Comparison of ENCODE assay signal across 29 cellular contexts in the genomic region with DNA sequence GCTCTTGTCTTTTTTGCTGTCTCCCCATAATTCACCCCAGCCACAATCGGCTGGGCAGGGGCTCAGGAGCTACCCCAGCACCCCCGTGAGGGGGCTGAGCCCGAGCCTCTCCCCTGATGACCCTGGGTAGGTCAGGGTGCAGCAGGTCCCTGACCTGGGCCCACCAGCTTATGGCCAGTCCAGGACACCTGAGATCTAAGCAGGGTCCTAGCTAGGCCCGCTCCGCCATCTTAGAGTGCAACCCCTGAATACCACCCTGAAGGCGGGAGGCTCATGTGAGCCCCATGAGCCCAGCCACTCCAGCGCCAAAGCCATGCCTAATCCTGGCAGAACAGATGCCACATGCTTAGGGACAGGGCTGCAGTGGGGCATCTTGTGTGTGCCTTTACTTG.
"Had no signal": no experiment of that assay in that cellular context is flagged by ENCODE, and none has a peak within 500 bp of the region (broad histone marks: within the 10 kb centered on the region; RNA-seq: fewer than 3 reads in every experiment).

No MANE protein-coding gene starts in this region.

- H3K27me3 Mint-ChIP-seq: activated B cell treated with CpG ODN at 0.5 μM for 24 hours; activated CD4-positive, alpha-beta T cell treated with anti-CD3 and anti-CD28 coated beads for 36 hours; activated naive CD8-positive, alpha-beta T cell treated with anti-CD3 and anti-CD28 coated beads, Interleukin-2, amount 50 U/mL, for 24 hours; effector memory CD8-positive, alpha-beta T cell; natural killer cell treated with Interleukin-12 subunit alpha and Interleukin-12 subunit beta and Interleukin-15 and Interleukin-18, amount 100 ng/mL, for 72 hours had no signal

- DNase-seq: activated B cell treated with CpG ODN at 0.5 μM for 24 hours; activated CD4-positive, alpha-beta T cell treated with anti-CD3 and anti-CD28 coated beads for 36 hours; activated CD4-positive, alpha-beta T cell treated with anti-CD3 and anti-CD28 coated beads, Interleukin-2, amount 50 U/mL, for 4 hours; activated effector memory CD4-positive, alpha-beta T cell treated with Interleukin-2 at 50 U/mL for 16 hours; activated naive CD4-positive, alpha-beta T cell treated with anti-CD3 and anti-CD28 coated beads for 36 hours; activated naive CD8-positive, alpha-beta T cell treated with anti-CD3 and anti-CD28 coated beads, Interleukin-2, amount 50 U/mL, for 24 hours; activated T-cell treated with anti-CD3 and anti-CD28 coated beads, Interleukin-2, amount 50 U/mL, for 48 hours; anterior cingulate cortex; body of pancreas; central memory CD4-positive, alpha-beta T cell; dermis blood vessel endothelial cell; effector memory CD8-positive, alpha-beta T cell; glutamatergic neuron; kidney glomerular epithelial cell; left lung; mammary epithelial cell; midbrain; retina; spleen; stimulated activated CD4-positive, alpha-beta T cell treated with anti-CD3 and anti-CD28 coated beads, Interleukin-4, amount 100 ng/mL, for 24 hours; stimulated activated naive CD4-positive, alpha-beta T cell treated with Interleukin-2 at 50 U/mL for 16 hours; substantia nigra; T1000; thyroid gland had no signal

- H3K79me2 ChIP-seq: hepatocyte had no signal

- H3K4me2 ChIP-seq: hepatocyte had no signal

- H3K27ac ChIP-seq: body of pancreas, esophagus muscularis mucosa, hepatocyte, left lung, spleen, thyroid gland had no signal

- H3K4me3 Mint-ChIP-seq: activated B cell treated with CpG ODN at 0.5 μM for 24 hours; activated CD4-positive, alpha-beta T cell treated with anti-CD3 and anti-CD28 coated beads for 36 hours; activated naive CD4-positive, alpha-beta T cell treated with anti-CD3 and anti-CD28 coated beads for 36 hours; activated naive CD8-positive, alpha-beta T cell treated with anti-CD3 and anti-CD28 coated beads, Interleukin-2, amount 50 U/mL, for 24 hours; effector memory CD8-positive, alpha-beta T cell; natural killer cell treated with Interleukin-12 subunit alpha and Interleukin-12 subunit beta and Interleukin-15 and Interleukin-18, amount 100 ng/mL, for 72 hours; T-helper 1 cell treated with Interleukin-12 subunit alpha and Interleukin-12 subunit beta and Interleukin-4 antibody, amounts not matched to agents 30 μg/mL and 1 μg/mL, for 36 hours had no signal

- H3K9me3 ChIP-seq: body of pancreas, esophagus muscularis mucosa, left lung, spleen, thyroid gland had no signal

- H3K4me3 ChIP-seq: body of pancreas, esophagus muscularis mucosa, hepatocyte, left lung, spleen, thyroid gland had no signal

- H3K27ac Mint-ChIP-seq: activated B cell treated with CpG ODN at 0.5 μM for 24 hours; activated CD4-positive, alpha-beta T cell treated with anti-CD3 and anti-CD28 coated beads for 36 hours; activated naive CD4-positive, alpha-beta T cell treated with anti-CD3 and anti-CD28 coated beads for 36 hours; activated naive CD8-positive, alpha-beta T cell treated with anti-CD3 and anti-CD28 coated beads, Interleukin-2, amount 50 U/mL, for 24 hours; natural killer cell treated with Interleukin-12 subunit alpha and Interleukin-12 subunit beta and Interleukin-15 and Interleukin-18, amount 100 ng/mL, for 72 hours; T-helper 1 cell treated with Interleukin-12 subunit alpha and Interleukin-12 subunit beta and Interleukin-4 antibody, amounts not matched to agents 30 μg/mL and 1 μg/mL, for 36 hours had no signal

- H2AFZ ChIP-seq: hepatocyte had no signal

- FAIRE-seq: frontal cortex had no signal

- H3K36me3 Mint-ChIP-seq: natural killer cell treated with Interleukin-12 subunit alpha and Interleukin-12 subunit beta and Interleukin-15 and Interleukin-18, amount 100 ng/mL, for 72 hours had no signal

- H3K4me1 ChIP-seq: body of pancreas, esophagus muscularis mucosa, left lung, spleen, thyroid gland had no signal

- H3K9me3 Mint-ChIP-seq: activated B cell treated with CpG ODN at 0.5 μM for 24 hours; activated naive CD4-positive, alpha-beta T cell treated with anti-CD3 and anti-CD28 coated beads for 36 hours; activated naive CD8-positive, alpha-beta T cell treated with anti-CD3 and anti-CD28 coated beads, Interleukin-2, amount 50 U/mL, for 24 hours; effector memory CD8-positive, alpha-beta T cell; natural killer cell treated with Interleukin-12 subunit alpha and Interleukin-12 subunit beta and Interleukin-15 and Interleukin-18, amount 100 ng/mL, for 72 hours; T-helper 1 cell treated with Interleukin-12 subunit alpha and Interleukin-12 subunit beta and Interleukin-4 antibody, amounts not matched to agents 30 μg/mL and 1 μg/mL, for 36 hours had no signal

- H3K27me3 ChIP-seq: body of pancreas, esophagus muscularis mucosa, hepatocyte, left lung, spleen, thyroid gland had no signal

- ATAC-seq: activated CD4-positive, alpha-beta T cell treated with anti-CD3 and anti-CD28 coated beads for 36 hours; activated naive CD8-positive, alpha-beta T cell treated with anti-CD3 and anti-CD28 coated beads, Interleukin-2, amount 50 U/mL, for 24 hours; body of pancreas; effector memory CD8-positive, alpha-beta T cell; left lung had no signal

- H3K4me1 Mint-ChIP-seq: activated B cell treated with CpG ODN at 0.5 μM for 24 hours; activated CD4-positive, alpha-beta T cell treated with anti-CD3 and anti-CD28 coated beads for 36 hours; activated naive CD8-positive, alpha-beta T cell treated with anti-CD3 and anti-CD28 coated beads, Interleukin-2, amount 50 U/mL, for 24 hours had no signal
